In the genomic region with DNA sequence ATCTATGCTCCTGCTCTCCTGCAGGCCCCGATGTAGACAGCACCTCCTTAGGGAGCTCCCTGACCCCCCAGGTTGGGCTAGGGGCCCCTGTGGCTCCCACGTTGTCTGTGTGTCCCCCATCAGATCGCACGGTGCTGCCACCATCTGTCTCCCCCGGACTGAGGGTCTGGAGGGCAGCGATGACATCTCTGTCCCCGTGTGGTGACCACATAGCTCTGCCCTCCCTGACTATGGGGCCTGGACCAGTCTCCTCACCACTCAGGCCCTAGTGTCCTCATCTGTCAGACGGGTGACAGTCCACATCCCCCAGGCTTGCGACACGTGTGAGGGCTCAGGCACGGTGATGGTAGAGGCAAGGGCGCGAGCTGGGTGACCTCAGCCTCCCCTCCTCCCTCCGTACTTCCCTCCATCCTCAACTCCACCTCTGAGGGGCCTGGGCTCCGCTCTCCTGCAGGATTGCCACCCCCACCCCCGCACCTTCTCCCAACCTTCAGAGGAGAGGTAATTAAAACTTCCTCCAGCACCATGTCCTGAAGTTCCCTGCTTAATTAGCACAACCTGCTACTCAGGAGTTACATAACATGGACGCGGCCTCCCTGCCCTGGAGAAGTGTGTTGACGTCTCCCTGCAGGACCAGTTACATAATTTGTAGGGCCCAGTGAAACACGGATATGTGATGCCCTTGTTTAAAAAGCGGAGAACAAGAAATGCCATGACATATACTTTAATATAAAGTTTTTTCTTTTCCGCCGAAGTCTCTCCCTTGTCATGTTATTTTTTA, we compare ENCODE assay signal across 14 cellular contexts.
"Had no signal": no experiment of that assay in that cellular context is flagged by ENCODE, and none has a peak within 500 bp of the region (broad histone marks: within the 10 kb centered on the region; RNA-seq: fewer than 3 reads in every experiment).

No MANE protein-coding gene starts in this region.

- FAIRE-seq: pancreas had no signal

- H3K9me3 ChIP-seq: pancreas had no signal

- H3K27ac Mint-ChIP-seq: activated naive CD4-positive, alpha-beta T cell treated with anti-CD3 and anti-CD28 coated beads, Interleukin-2, amount 50 U/mL, for 24 hours; activated T-helper 17 cell treated with anti-CD3 and anti-CD28 coated beads, Interleukin-2, amount 50 U/mL, for 72 hours had no signal

- H3K4me1 ChIP-seq: body of pancreas, pancreas, transverse colon had no signal

- H3K4me1 Mint-ChIP-seq: activated naive CD4-positive, alpha-beta T cell treated with anti-CD3 and anti-CD28 coated beads, Interleukin-2, amount 50 U/mL, for 24 hours; activated T-helper 17 cell treated with anti-CD3 and anti-CD28 coated beads, Interleukin-2, amount 50 U/mL, for 72 hours; central memory CD8-positive, alpha-beta T cell had no signal

- H3K36me3 ChIP-seq: pancreas, transverse colon had no signal

- H3K27ac ChIP-seq: body of pancreas, pancreas, skin epidermis, transverse colon had no signal

- ATAC-seq: activated T-helper 17 cell treated with anti-CD3 and anti-CD28 coated beads, Interleukin-2, amount 50 U/mL, for 72 hours; body of pancreas; esophagus mucosa; pancreas had no signal

- H3K27me3 ChIP-seq: body of pancreas, pancreas had no signal

- H3K4me3 ChIP-seq: body of pancreas, pancreas, skin epidermis, transverse colon had no signal

- DNase-seq: activated CD4-positive, alpha-beta T cell treated with anti-CD3 and anti-CD28 coated beads for 1 hour; activated CD4-positive, alpha-beta T cell treated with anti-CD3 and anti-CD28 coated beads, Interleukin-2, amount 50 U/mL, for 48 hours; amniotic stem cell; body of pancreas; dermis blood vessel endothelial cell; hypothalamus; T-helper 9 cell; transverse colon had no signal

- H3K4me3 Mint-ChIP-seq: activated naive CD4-positive, alpha-beta T cell treated with anti-CD3 and anti-CD28 coated beads, Interleukin-2, amount 50 U/mL, for 24 hours; activated T-helper 17 cell treated with anti-CD3 and anti-CD28 coated beads, Interleukin-2, amount 50 U/mL, for 72 hours; central memory CD8-positive, alpha-beta T cell had no signal
